9 cellular contexts compared by ENCODE assay signal in genomic region chr11:120248551-120249278, GRCh38. TPM values are rescaled to one million over a fixed set of nuclear protein-coding genes. Genes with fewer than 3 reads are reported as not detected.
DNase-seq lines count a peak whose midpoint lies in the region; ATAC-seq and TF ChIP-seq lines count a peak whose summit lies in the region.
"Had no signal": no experiment of that assay in that cellular context is flagged by ENCODE, and none has a peak within 500 bp of the region (broad histone marks: within the 10 kb centered on the region; RNA-seq: fewer than 3 reads in every experiment).

No MANE protein-coding gene starts in this region.

- H2BK12ac ChIP-seq in mesenchymal stem cell (ENCODE audit: low read length in 2 of 2) = no peak overlapping the region

- H3K4me2 ChIP-seq in mesenchymal stem cell (ENCODE audit: low read length, poor library complexity, severe bottlenecking) = no peak overlapping the region

- H3K23ac ChIP-seq in mesenchymal stem cell (ENCODE audit: low read length in 2 of 2) = no peak overlapping the region

- DNase-seq in RWPE1 (ENCODE audit: low spot score) = peak; percentile 62
- peak; percentile 58 for DNase-seq in mesenchymal stem cell
- DNase-seq in COR-L47 (lab: John Stamatoyannopoulos, UW) = no peak
- DNase-seq in NCI-H69 (lab: John Stamatoyannopoulos, UW) = no peak
- no peak for DNase-seq in vagina (ENCODE audit: extremely low spot score in 2 of 2)
- no peak for DNase-seq in stimulated activated CD4-positive, alpha-beta T cell treated with anti-CD3 and anti-CD28 coated beads, Interleukin-1b, Interleukin-23, amount 100 ng/mL, for 48 hours

- intact Hi-C loops in vagina (cut with DNase I) = no loop called here

- no peak overlapping the region for H3K4me3 ChIP-seq in mesenchymal stem cell (ENCODE audit: insufficient read depth in 1 of 2, low read depth in 1 of 2, low read length in 2 of 2)
- no peak overlapping the region for H3K4me3 ChIP-seq in vagina

- peaks cover 4% of the 10 kb centered on the region for H3K4me1 ChIP-seq in mesenchymal stem cell (ENCODE audit: control insufficient read depth, insufficient read depth, low read depth, low read length)
- peaks cover 8% of the 10 kb centered on the region for H3K4me1 ChIP-seq in vagina

- POLR2A ChIA-PET in RWPE1 (lab: Yijun Ruan, JAX; ENCODE audit: low non-redundant PET) = no interaction called here

- ATAC-seq in GM18870 (IDR thresholded peaks at IDR 0.05; ENCODE audit: unreplicated experiment) = peak; percentile 75
- peak; percentile 68 for ATAC-seq in HG02885 (IDR thresholded peaks at IDR 0.05; ENCODE audit: poor library complexity, unreplicated experiment)

- no peak overlapping the region for H2BK5ac ChIP-seq in mesenchymal stem cell (ENCODE audit: low read depth, low read length, poor library complexity, severe bottlenecking)

- 53% methylated on average over 8 of the region's 9 CpGs for WGBS in mesenchymal stem cell

- H2BK120ac ChIP-seq in mesenchymal stem cell (ENCODE audit: low read depth, low read length) = no peak overlapping the region

- H3K9ac ChIP-seq in mesenchymal stem cell (ENCODE audit: low read length) = no peak overlapping the region

- no peak overlapping the region for H3K18ac ChIP-seq in mesenchymal stem cell (ENCODE audit: low read depth in 1 of 2, low read length in 2 of 2)

- H4K8ac ChIP-seq in mesenchymal stem cell (ENCODE audit: low read length) = no peak overlapping the region

- no peak for TF ChIP-seq POLR2A in vagina (IDR thresholded peaks at IDR 0.05)

- TF ChIP-seq CTCF in RWPE1 (conservative IDR thresholded peaks at IDR 0.05; ENCODE audit: low read depth) (no peak), vagina (IDR thresholded peaks at IDR 0.05) (no peak)

- H2AFZ ChIP-seq in mesenchymal stem cell (ENCODE audit: low read depth, low read length) = no peak overlapping the region

- H3K27ac ChIP-seq in RWPE1 (no peak overlapping the region), mesenchymal stem cell (ENCODE audit: low read length, poor library complexity, severe bottlenecking) (no peak overlapping the region), vagina (no peak overlapping the region)

- CTCF ChIA-PET in RWPE1 (lab: Yijun Ruan, JAX) = interaction anchor here (0.8 to 1.3 kb wide), 6 partner anchors 9 to 85 kb away, joined by 3 to 5 read pairs (median 4); partner anchors contain the start of gene POU2F3

- H3K4ac ChIP-seq in mesenchymal stem cell (ENCODE audit: low read depth in 1 of 2, low read length in 2 of 2) = no peak overlapping the region

- H3K79me1 ChIP-seq in mesenchymal stem cell (replicated peaks; ENCODE audit: low read length, poor library complexity, severe bottlenecking) = no peaks in the 10 kb centered on the region

- H2BK15ac ChIP-seq in mesenchymal stem cell (ENCODE audit: low read depth, poor library complexity, severe bottlenecking) = no peak overlapping the region

- H4K91ac ChIP-seq in mesenchymal stem cell (ENCODE audit: low read length) = no peak overlapping the region

- H3K14ac ChIP-seq in mesenchymal stem cell (ENCODE audit: low read length in 2 of 2) = no peak overlapping the region

- H2AK5ac ChIP-seq in mesenchymal stem cell (ENCODE audit: low read length, severe bottlenecking) = no peak overlapping the region

- H3K27me3 ChIP-seq in mesenchymal stem cell (ENCODE audit: control insufficient read depth in 1 of 2, insufficient read depth in 1 of 2, low read length in 2 of 2) (peaks cover 18 to 62% of the 10 kb centered on the region in 2 experiments), vagina (no peaks in the 10 kb centered on the region)

- H3K36me3 ChIP-seq in mesenchymal stem cell (ENCODE audit: control insufficient read depth in 1 of 2, insufficient read depth in 2 of 2, low read depth in 1 of 2, low read length in 2 of 2) = no peaks in the 10 kb centered on the region
- H3K36me3 ChIP-seq in vagina = no peaks in the 10 kb centered on the region

- H3K9me3 ChIP-seq in mesenchymal stem cell (ENCODE audit: control insufficient read depth, low read length) = no peaks in the 10 kb centered on the region
- H3K9me3 ChIP-seq in vagina = no peaks in the 10 kb centered on the region

RNA-seq across cellular contexts. Expression of gene POU2F3, which starts 8.8 kb away (rescaled TPM):
- 0.04 TPM for polyA plus RNA-seq in mesenchymal stem cell (2013, experiment 1 of 2)
- 0.04 TPM for polyA plus RNA-seq in mesenchymal stem cell (2013, experiment 2 of 2)
- total RNA-seq in vagina = 2.7 TPM
- total RNA-seq: NCI-H460 had no signal

RNA-seq across cellular contexts. Expression of gene OAF, which starts 37.9 kb away (rescaled TPM):
- 50.9 TPM for polyA plus RNA-seq in mesenchymal stem cell (2013, experiment 1 of 2)
- 50.4 TPM for polyA plus RNA-seq in mesenchymal stem cell (2013, experiment 2 of 2)
- 56.7 TPM for total RNA-seq in vagina

Comparison
In these comparisons a context has a peak if more than half of its experiments do, and no peak if none do; other contexts are left out.
1. DNase-seq: peak in RWPE1 (single experiment) and mesenchymal stem cell (single experiment); none in COR-L47 (single experiment), NCI-H69 (single experiment), vagina (0 of 2) and stimulated activated CD4-positive, alpha-beta T cell treated with anti-CD3 and anti-CD28 coated beads, Interleukin-1b, Interleukin-23, amount 100 ng/mL, for 48 hours (single experiment).